ENCODE assay signal across 8 cellular contexts in the genomic region with DNA sequence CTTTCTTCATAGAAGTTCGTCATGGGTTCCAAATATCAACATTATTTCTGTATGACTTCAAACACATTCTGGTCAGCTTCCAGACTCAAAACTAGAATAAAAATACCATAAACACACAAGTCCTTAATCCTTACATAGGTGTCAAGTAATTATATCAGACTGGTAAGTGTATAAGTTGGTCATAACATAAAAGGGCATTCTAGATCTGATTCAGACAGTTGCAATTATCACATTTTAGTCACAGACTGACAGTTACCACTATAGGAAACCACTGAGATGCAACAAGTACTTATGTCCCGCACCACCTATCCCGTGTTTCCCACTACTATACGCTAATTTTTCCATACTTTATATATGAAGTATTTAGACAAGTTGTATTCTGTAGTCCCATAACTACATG. TPM values are rescaled to one million over a fixed set of nuclear protein-coding genes. Genes with fewer than 3 reads are reported as not detected.
"Had no signal": no experiment of that assay in that cellular context is flagged by ENCODE, and none has a peak within 500 bp of the region (broad histone marks: within the 10 kb centered on the region; RNA-seq: fewer than 3 reads in every experiment).

No MANE protein-coding gene starts in this region.

RNA-seq across cellular contexts. Expression of gene CD8B2, which starts 9.5 kb away (rescaled TPM):
- total RNA-seq: activated B cell treated with CpG ODN at 0.5 μM for 24 hours; activated CD4-positive, alpha-beta memory T cell treated with anti-CD3 and anti-CD28 coated beads, Interleukin-2, amount 10 ng/mL, durations not matched to agents 7 days and 5 days; activated CD4-positive, alpha-beta T cell treated with anti-CD3 and anti-CD28 coated beads, Interleukin-2, amount 10 ng/mL, durations not matched to agents 7 days and 5 days; adrenal gland; astrocyte; body of pancreas; cardiac septum; cerebellum had no signal
- polyA plus RNA-seq: adrenal gland had no signal
